ENCODE assay signal across 2 cellular contexts in genomic region chr1:200671235-200671786, GRCh38.
TF ChIP-seq lines count a peak whose summit lies in the region.

No MANE protein-coding gene starts in this region.

TF ChIP-seq in SK-N-SH, 30 proteins besides CTCF, POLR2A, EP300 and RAD21 (continued from another document):
- TF ChIP-seq TAF1 (IDR thresholded peaks at IDR 0.05; ENCODE audit: borderline replicate concordance, low read depth, low read length) = no peak
- TF ChIP-seq SMC3 (IDR thresholded peaks at IDR 0.05; ENCODE audit: low read depth, low read length) = no peak
- no peak for TF ChIP-seq PBX3 (IDR thresholded peaks at IDR 0.05)
- no peak for TF ChIP-seq RCOR1 (IDR thresholded peaks at IDR 0.05; ENCODE audit: low read length)
- no peak for TF ChIP-seq GABPA (IDR thresholded peaks at IDR 0.05; ENCODE audit: low read depth)
TF ChIP-seq in SK-N-SH: peak in this region for 0.

TF ChIP-seq in K562, 482 proteins besides CTCF, POLR2A, EP300 and RAD21 (continued from another document):
- peak in 1 of 2 experiments; percentile 18 for TF ChIP-seq E2F6 (IDR thresholded peaks at IDR 0.05; ENCODE audit: borderline replicate concordance in 1 of 2, extremely low read depth in 1 of 2, insufficient read depth in 1 of 2, insufficient read length in 1 of 2, low read depth in 1 of 2, low read length in 1 of 2, poor library complexity in 1 of 2, severe bottlenecking in 1 of 2)
- peak; percentile 27; the same call in 1 of the 2 replicates for TF ChIP-seq LEF1 (IDR thresholded peaks at IDR 0.05)
- peak; percentile 81 to 85 for TF ChIP-seq NRF1 (conservative IDR thresholded peaks at IDR 0.05 in 1 of 2, IDR thresholded peaks at IDR 0.05 in 1 of 2)
- TF ChIP-seq ETS2 (tag; IDR thresholded peaks at IDR 0.05; ENCODE audit: borderline replicate concordance, poor library complexity, severe bottlenecking) = no peak
- no peak for TF ChIP-seq KDM5B (IDR thresholded peaks at IDR 0.05; ENCODE audit: insufficient replicate concordance, low read depth, low read length)
- TF ChIP-seq L3MBTL2 (IDR thresholded peaks at IDR 0.05) = peak; percentile 48
- 0 out of 2 replicates have a peak, but pooled peaks have one; percentile 2 for TF ChIP-seq ZNF507 (tag; conservative IDR thresholded peaks at IDR 0.05)
- TF ChIP-seq TAL1 (IDR thresholded peaks at IDR 0.05) = 0 out of 2 replicates have a peak, but pooled peaks have one; percentile 6
- no peak for TF ChIP-seq ZNF518B (CRISPR knock-in tag; IDR thresholded peaks at IDR 0.05)
- TF ChIP-seq, protein P1, sequence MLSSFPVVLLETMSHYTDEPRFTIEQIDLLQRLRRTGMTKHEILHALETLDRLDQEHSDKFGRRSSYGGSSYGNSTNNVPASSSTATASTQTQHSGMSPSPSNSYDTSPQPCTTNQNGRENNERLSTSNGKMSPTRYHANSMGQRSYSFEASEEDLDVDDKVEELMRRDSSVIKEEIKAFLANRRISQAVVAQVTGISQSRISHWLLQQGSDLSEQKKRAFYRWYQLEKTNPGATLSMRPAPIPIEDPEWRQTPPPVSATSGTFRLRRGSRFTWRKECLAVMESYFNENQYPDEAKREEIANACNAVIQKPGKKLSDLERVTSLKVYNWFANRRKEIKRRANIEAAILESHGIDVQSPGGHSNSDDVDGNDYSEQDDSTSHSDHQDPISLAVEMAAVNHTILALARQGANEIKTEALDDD (IDR thresholded peaks at IDR 0.05) = no peak
- no peak for TF ChIP-seq EWSR1 (IDR thresholded peaks at IDR 0.05; ENCODE audit: borderline replicate concordance, low read depth, partially characterized antibody)
- TF ChIP-seq ZNF445 (CRISPR knock-in tag; IDR thresholded peaks at IDR 0.05; ENCODE audit: low read depth) = no peak
- peak; percentile 29 for TF ChIP-seq TAF9B (IDR thresholded peaks at IDR 0.05; ENCODE audit: partially characterized antibody)
- no peak for TF ChIP-seq TFE3 (CRISPR knock-in tag; IDR thresholded peaks at IDR 0.05)
- TF ChIP-seq TFAM (CRISPR knock-in tag; conservative IDR thresholded peaks at IDR 0.05) = no peak
- TF ChIP-seq BDP1 (IDR thresholded peaks at IDR 0.05; ENCODE audit: insufficient read depth, insufficient read length) = no peak
- TF ChIP-seq SIRT6 (IDR thresholded peaks at IDR 0.05; ENCODE audit: low read depth, low read length) = no peak
- TF ChIP-seq TEAD4 (IDR thresholded peaks at IDR 0.05; ENCODE audit: low read length) = no peak
- no peak for TF ChIP-seq TEAD4 (CRISPR knock-in tag; IDR thresholded peaks at IDR 0.05; ENCODE audit: borderline replicate concordance)
- TF ChIP-seq NCOA2 (IDR thresholded peaks at IDR 0.05; ENCODE audit: partially characterized antibody in 2 of 2) = no peak
- TF ChIP-seq CHD4 (IDR thresholded peaks at IDR 0.05; ENCODE audit: insufficient read depth, insufficient replicate concordance, low read depth, low read length, poor library complexity, severe bottlenecking) = peak; percentile 9
- peak; percentile 53 for TF ChIP-seq SMARCA4 (IDR thresholded peaks at IDR 0.05)
- TF ChIP-seq, protein P2, sequence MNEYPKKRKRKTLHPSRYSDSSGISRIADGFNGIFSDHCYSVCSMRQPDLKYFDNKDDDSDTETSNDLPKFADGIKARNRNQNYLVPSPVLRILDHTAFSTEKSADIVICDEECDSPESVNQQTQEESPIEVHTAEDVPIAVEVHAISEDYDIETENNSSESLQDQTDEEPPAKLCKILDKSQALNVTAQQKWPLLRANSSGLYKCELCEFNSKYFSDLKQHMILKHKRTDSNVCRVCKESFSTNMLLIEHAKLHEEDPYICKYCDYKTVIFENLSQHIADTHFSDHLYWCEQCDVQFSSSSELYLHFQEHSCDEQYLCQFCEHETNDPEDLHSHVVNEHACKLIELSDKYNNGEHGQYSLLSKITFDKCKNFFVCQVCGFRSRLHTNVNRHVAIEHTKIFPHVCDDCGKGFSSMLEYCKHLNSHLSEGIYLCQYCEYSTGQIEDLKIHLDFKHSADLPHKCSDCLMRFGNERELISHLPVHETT (CRISPR knock-in tag; conservative IDR thresholded peaks at IDR 0.05 in 1 of 2, IDR thresholded peaks at IDR 0.05 in 1 of 2) = peak in 1 of 2 experiments; percentile 27; a peak in 1 of 4 replicates
- 0 out of 2 replicates have a peak, but pooled peaks have one; percentile 34 for TF ChIP-seq TARDBP (IDR thresholded peaks at IDR 0.05)
- TF ChIP-seq ZNF707 (CRISPR knock-in tag; conservative IDR thresholded peaks at IDR 0.05) = no peak
- TF ChIP-seq RBM14 (IDR thresholded peaks at IDR 0.05; ENCODE audit: borderline replicate concordance, insufficient read depth, low read depth, low read length) = no peak
TF ChIP-seq in K562: peak in this region for 22.
